In the genomic region with DNA sequence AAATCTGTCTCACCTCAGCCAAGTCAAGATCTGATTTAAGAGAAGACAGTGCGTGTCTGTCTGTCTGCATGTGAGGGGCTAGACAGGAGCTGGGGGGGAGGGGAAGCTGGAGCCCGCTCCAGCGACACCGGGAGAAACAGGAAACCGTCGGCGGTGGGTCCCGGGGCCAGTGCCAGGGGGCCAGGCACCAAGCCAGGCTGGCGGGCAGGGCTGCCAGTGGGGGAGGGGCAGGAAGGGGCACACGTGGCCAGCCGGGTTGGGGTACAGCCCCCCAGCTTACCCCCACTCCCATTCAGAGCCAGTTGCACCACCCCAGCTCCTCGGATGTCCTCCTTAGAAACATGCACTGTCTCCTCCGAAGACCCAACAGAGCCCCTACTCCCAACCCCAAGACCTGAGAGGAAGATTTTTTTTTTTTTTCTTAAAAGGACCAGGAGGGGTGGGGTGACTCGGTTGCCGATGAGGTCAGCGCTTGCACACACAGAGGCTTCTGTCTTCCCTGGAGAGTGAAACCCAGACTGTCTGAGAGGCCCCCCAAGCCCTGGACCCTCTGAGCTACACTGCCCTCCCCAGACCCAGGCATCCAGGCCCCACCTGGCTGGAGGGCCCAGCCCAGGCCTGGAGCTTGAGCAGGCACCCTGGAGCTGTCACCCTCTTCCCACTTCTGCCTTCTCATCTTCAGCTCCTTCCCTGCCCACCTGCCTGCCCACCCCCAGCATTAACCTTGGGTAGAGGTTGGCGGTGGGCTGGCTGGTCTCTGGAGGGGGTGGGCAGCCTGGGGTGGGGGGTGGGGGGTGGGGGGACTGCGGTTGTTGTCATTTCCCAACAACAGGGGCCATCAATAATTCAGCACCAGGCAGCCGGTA, we compare ENCODE assay signal across 9 cellular contexts. TPM values are rescaled to one million over a fixed set of nuclear protein-coding genes. Genes with fewer than 3 reads are reported as not detected.
DNase-seq lines count a peak whose midpoint lies in the region; ATAC-seq and TF ChIP-seq lines count a peak whose summit lies in the region.
"Had no signal": no experiment of that assay in that cellular context is flagged by ENCODE, and none has a peak within 500 bp of the region (broad histone marks: within the 10 kb centered on the region; RNA-seq: fewer than 3 reads in every experiment).

No MANE protein-coding gene starts in this region.

- DNase-seq in A172 (ENCODE audit: low spot score) (peak; percentile 56), NCI-H1092 (lab: John Stamatoyannopoulos, UW) (peak; percentile 47), cerebellar nuclear complex (lab: John Stamatoyannopoulos, UW) (no peak)
- no peak for DNase-seq in effector memory CD8-positive, alpha-beta T cell
- no peak for DNase-seq in NK-92 treated with Interleukin-12 subunit alpha and Interleukin-12 subunit beta, amount 100 ng/mL, for 24 hours (lab: John Stamatoyannopoulos, UW)
- DNase-seq: activated naive CD4-positive, alpha-beta T cell had no signal

- ATAC-seq in effector memory CD8-positive, alpha-beta T cell (replicated peaks), result no peak
- ATAC-seq in HG03108 (IDR thresholded peaks at IDR 0.05; ENCODE audit: unreplicated experiment) (no peak), HG03175 (IDR thresholded peaks at IDR 0.05; ENCODE audit: unreplicated experiment) (no peak)

- no peaks in the 10 kb centered on the region for H3K27me3 Mint-ChIP-seq in effector memory CD8-positive, alpha-beta T cell
- no peaks in the 10 kb centered on the region for H3K27me3 Mint-ChIP-seq in nephron (ENCODE audit: low read depth)

- peak overlapping the region; percentile 14 to 35 for H3K4me3 Mint-ChIP-seq in effector memory CD8-positive, alpha-beta T cell
- H3K4me3 Mint-ChIP-seq in nephron, result peak overlapping the region; percentile 48 to 77 (median 74)

- no peak for TF ChIP-seq CTCF in nephron (IDR thresholded peaks at IDR 0.05; ENCODE audit: unreplicated experiment in 3 of 3)

- H3K9me3 Mint-ChIP-seq in effector memory CD8-positive, alpha-beta T cell, result no peaks in the 10 kb centered on the region
- H3K9me3 Mint-ChIP-seq in nephron, result no peaks in the 10 kb centered on the region

- peaks cover 23 to 30% of the 10 kb centered on the region in 2 donors for H3K4me1 Mint-ChIP-seq in effector memory CD8-positive, alpha-beta T cell (ENCODE audit: low read depth in 2 of 2)
- peaks cover 22% of the 10 kb centered on the region for H3K4me1 Mint-ChIP-seq in nephron

- H3K36me3 Mint-ChIP-seq in effector memory CD8-positive, alpha-beta T cell (ENCODE audit: insufficient read depth), result peaks cover 58% of the 10 kb centered on the region
- H3K36me3 Mint-ChIP-seq in nephron (ENCODE audit: low read depth), result peaks cover 9% of the 10 kb centered on the region

- H3K27ac Mint-ChIP-seq in effector memory CD8-positive, alpha-beta T cell, result no peak overlapping the region
- peak overlapping the region; percentile 35 to 60 (median 55) for H3K27ac Mint-ChIP-seq in nephron

RNA-seq across cellular contexts. Expression of gene ERF, which starts 4.0 kb away (rescaled TPM):
- total RNA-seq in A172 (2014; rRNA removed; shearing (Covaris generic)), result 43.6 and 52.8 TPM in 2 replicates

RNA-seq across cellular contexts. Expression of gene GSK3A, which starts 8.5 kb away (rescaled TPM):
- total RNA-seq in A172 (2014; rRNA removed; shearing (Covaris generic)), result 25.7 and 34.0 TPM in 2 replicates

RNA-seq across cellular contexts. Expression of gene CIC, which starts 18.2 kb away (rescaled TPM):
- 25.3 and 48.5 TPM in 2 replicates for total RNA-seq in A172 (2014; rRNA removed; shearing (Covaris generic))

RNA-seq across cellular contexts. Expression of gene ZNF526, which starts 30.8 kb away (rescaled TPM):
- total RNA-seq in A172 (2014; rRNA removed; shearing (Covaris generic)), result 12.6 and 20.6 TPM in 2 replicates

RNA-seq across cellular contexts. Expression of gene DEDD2, which starts 33.4 kb away (rescaled TPM):
- total RNA-seq in A172 (2014; rRNA removed; shearing (Covaris generic)), result 65.3 and 75.4 TPM in 2 replicates

Comparison
In these comparisons a context has a peak if more than half of its experiments do, and no peak if none do; other contexts are left out.
1. DNase-seq: peak in A172 (single experiment) and NCI-H1092 (single experiment); none in effector memory CD8-positive, alpha-beta T cell (0 of 3), cerebellar nuclear complex (0 of 2) and NK-92 treated with Interleukin-12 subunit alpha and Interleukin-12 subunit beta, amount 100 ng/mL, for 24 hours (single experiment).
2. H3K27ac Mint-ChIP-seq: peak in nephron (3 of 3); none in effector memory CD8-positive, alpha-beta T cell (0 of 2).